9 cellular contexts compared by ENCODE assay signal in the genomic region with DNA sequence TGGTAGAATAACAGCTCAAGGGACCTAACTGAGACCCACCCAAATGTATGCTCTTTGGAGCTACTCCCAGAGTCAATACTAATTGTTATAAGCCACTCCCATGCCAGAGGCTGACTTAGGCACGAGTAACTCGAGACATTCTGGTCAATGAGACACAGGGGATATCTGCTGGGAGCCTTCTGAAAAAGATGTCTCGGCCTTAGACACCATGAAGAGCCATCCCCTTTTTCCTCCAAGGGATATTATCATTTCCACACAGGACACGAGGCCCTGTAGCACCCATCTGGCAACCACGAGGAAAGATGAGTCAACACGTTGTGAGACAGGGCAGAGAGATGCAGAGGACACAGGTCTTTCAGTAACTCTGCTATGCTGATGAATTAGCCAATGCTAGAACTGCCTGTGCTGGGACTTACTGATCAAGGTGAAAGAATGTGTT. TPM values are rescaled to one million over a fixed set of nuclear protein-coding genes. Genes with fewer than 3 reads are reported as not detected.
DNase-seq lines count a peak whose midpoint lies in the region; ATAC-seq, FAIRE-seq and TF ChIP-seq lines count a peak whose summit lies in the region.
"Had no signal": no experiment of that assay in that cellular context is flagged by ENCODE, and none has a peak within 500 bp of the region (broad histone marks: within the 10 kb centered on the region; RNA-seq: fewer than 3 reads in every experiment).

No MANE protein-coding gene starts in this region.

- H3K27me3 Mint-ChIP-seq in progenitor cell of endocrine pancreas = no peaks in the 10 kb centered on the region

- no peaks in the 10 kb centered on the region for H4K20me1 ChIP-seq in endothelial cell of umbilical vein (replicated peaks; ENCODE audit: control insufficient read depth, extremely low read depth, insufficient read depth, low read length)

- no peaks in the 10 kb centered on the region for H3K9me3 Mint-ChIP-seq in progenitor cell of endocrine pancreas (ENCODE audit: low read depth)

- CTCF ChIA-PET in endothelial cell of umbilical vein (lab: Charles Lee) = interaction anchor here (0.6 to 1.5 kb wide), 4 partner anchors 52 to 120 kb away, joined by 3 to 4 read pairs (median 4); no protein-coding TSS in a partner anchor

- H3K9me3 ChIP-seq in endothelial cell of umbilical vein (replicated peaks; ENCODE audit: control insufficient read depth, insufficient read depth, low read length) = no peaks in the 10 kb centered on the region
- H3K9me3 ChIP-seq in gastrocnemius medialis = no peaks in the 10 kb centered on the region
- H3K9me3 ChIP-seq: A549 had no signal

- H3K36me3 Mint-ChIP-seq in progenitor cell of endocrine pancreas (ENCODE audit: insufficient read depth) = no peaks in the 10 kb centered on the region

- H3K4me3 Mint-ChIP-seq in progenitor cell of endocrine pancreas (ENCODE audit: low read depth) = no peak overlapping the region

- FAIRE-seq in RCC 7860 (lab: Jason Lieb, UNC) = no peak
- no peak for FAIRE-seq in endothelial cell of umbilical vein (lab: Jason Lieb, UNC)

- H2AFZ ChIP-seq in endothelial cell of umbilical vein (ENCODE audit: low read depth, low read length) = no peak overlapping the region

- H3K4me3 ChIP-seq in endothelial cell of umbilical vein (replicated peaks in 1 of 3; ENCODE audit: insufficient read depth in 1 of 3, low read depth in 1 of 3, low read length in 3 of 3) = no peak overlapping the region
- no peak overlapping the region for H3K4me3 ChIP-seq in gastrocnemius medialis
- H3K4me3 ChIP-seq: A549 had no signal

- ATAC-seq in gastrocnemius medialis = peak; percentile 63 to 90
- ATAC-seq in HG03280 (IDR thresholded peaks at IDR 0.05; ENCODE audit: unreplicated experiment) = no peak

- H3K36me3 ChIP-seq in endothelial cell of umbilical vein (ENCODE audit: control insufficient read depth in 2 of 2, extremely low read depth in 1 of 2, insufficient read depth in 2 of 2, low read length in 2 of 2) (no peaks in the 10 kb centered on the region), gastrocnemius medialis (no peaks in the 10 kb centered on the region)

- in situ Hi-C loops in gastrocnemius medialis (cut with MboI; ENCODE audit: low sequenced_read_pairs in 4 of 4) = no loop called here

- TF ChIP-seq POLR2A in endothelial cell of umbilical vein (IDR thresholded peaks at IDR 0.05; ENCODE audit: low read depth, low read length) (no peak), gastrocnemius medialis (IDR thresholded peaks at IDR 0.05) (no peak)

- no peak overlapping the region for H3K4me2 ChIP-seq in endothelial cell of umbilical vein (ENCODE audit: insufficient read depth, low read length)
- H3K4me2 ChIP-seq: A549 had no signal

- no peak overlapping the region for H3K27ac Mint-ChIP-seq in progenitor cell of endocrine pancreas

- no TSS peak for BruUV-seq in endothelial cell of umbilical vein (replicated peaks; lab: Mats Ljungman, UMichigan)

- no peak for TF ChIP-seq CTCF in endothelial cell of umbilical vein (IDR thresholded peaks at IDR 0.05; ENCODE audit: extremely low read depth in 1 of 2, insufficient read depth in 1 of 2, low read depth in 1 of 2, low read length in 2 of 2)
- TF ChIP-seq CTCF in gastrocnemius medialis (IDR thresholded peaks at IDR 0.05 in 4 of 5, conservative IDR thresholded peaks at IDR 0.05 in 1 of 5) = no peak
- TF ChIP-seq CTCF in progenitor cell of endocrine pancreas (IDR thresholded peaks at IDR 0.05; ENCODE audit: unreplicated experiment) = no peak

- no peak overlapping the region for H3K27ac ChIP-seq in endothelial cell of umbilical vein (ENCODE audit: insufficient read depth, low read depth, low read length)
- H3K27ac ChIP-seq in gastrocnemius medialis = peak overlapping the region; percentile 66 to 82 (median 76)
- H3K27ac ChIP-seq: A549 had no signal

- H3K27me3 ChIP-seq in endothelial cell of umbilical vein (ENCODE audit: control insufficient read depth in 2 of 2, insufficient read depth in 2 of 2, low read length in 2 of 2) = no peaks in the 10 kb centered on the region
- no peaks in the 10 kb centered on the region for H3K27me3 ChIP-seq in gastrocnemius medialis

- no peaks in the 10 kb centered on the region for H3K79me2 ChIP-seq in endothelial cell of umbilical vein (ENCODE audit: control insufficient read depth, insufficient read depth, low read length)

- intact Hi-C loops in endothelial cell of umbilical vein (cut with micrococcal nuclease) = no loop called here
- intact Hi-C loops in gastrocnemius medialis (cut with DNase I; ENCODE audit: low total_unique reads) = loop anchor here (1.0 kb wide), 1 partner anchor 46 kb away; no protein-coding TSS in a partner anchor

- H3K9ac ChIP-seq in endothelial cell of umbilical vein (replicated peaks; ENCODE audit: extremely low read depth, insufficient read depth, low read length) = no peak overlapping the region

- dilution Hi-C loops in endothelial cell of umbilical vein (cut with MboI; ENCODE audit: extremely low pct_ligation_motif_present, low sequenced_read_pairs) = no loop called here

- H3K4me1 ChIP-seq in endothelial cell of umbilical vein (ENCODE audit: control insufficient read depth, extremely low read depth, insufficient read depth, low read length) (peaks cover 23% of the 10 kb centered on the region), gastrocnemius medialis (peaks cover 31 to 45% of the 10 kb centered on the region in 2 donors)

- no peaks in the 10 kb centered on the region for H3K9me1 ChIP-seq in endothelial cell of umbilical vein (replicated peaks; ENCODE audit: control insufficient read depth, extremely low read depth, insufficient read depth, low read length)

- peak; percentile 17 for DNase-seq in NCI-H1092 treated with DMSO at 0.1 percent for 48 hours (lab: John Stamatoyannopoulos, UW)
- no peak for DNase-seq in NCI-H1092 (lab: John Stamatoyannopoulos, UW)
- DNase-seq in RCC 7860 (ENCODE audit: low spot score) = peak; percentile 32
- no peak for DNase-seq in endothelial cell of umbilical vein (ENCODE audit: low read depth, low spot score)
- DNase-seq in gastrocnemius medialis = peak; percentile 53 to 58
- no peak for DNase-seq in NCI-H2196 (lab: John Stamatoyannopoulos, UW; ENCODE audit: unreplicated experiment)
- DNase-seq in progenitor cell of endocrine pancreas (ENCODE audit: low spot score, unreplicated experiment) = no peak

- peaks cover 3% of the 10 kb centered on the region for H3K4me1 Mint-ChIP-seq in progenitor cell of endocrine pancreas (ENCODE audit: low read depth)

- POLR2A ChIA-PET in endothelial cell of umbilical vein (lab: Charles Lee) = no interaction called here

TF ChIP-seq in endothelial cell of umbilical vein, 7 proteins besides CTCF, POLR2A, EP300 and RAD21:
- TF ChIP-seq FOS (IDR thresholded peaks at IDR 0.05; ENCODE audit: borderline replicate concordance, insufficient read depth, low read length) (peak; percentile 29), MYC (IDR thresholded peaks at IDR 0.05; ENCODE audit: low read depth, low read length) (no peak)

RNA-seq across cellular contexts. Expression of a gene that starts 30.7 kb away (rescaled TPM):
- 34.8 and 37.2 TPM in 2 replicates for total RNA-seq in endothelial cell of umbilical vein
- 7.2 and 7.7 TPM in 2 replicates for polyA plus RNA-seq in endothelial cell of umbilical vein
- polyA plus RNA-seq in endothelial cell of umbilical vein (2011; cell fraction: cytosol; rRNA removed) = 5.2 and 6.4 TPM in 2 replicates
- 16.7 and 18.5 TPM in 2 replicates for polyA plus RNA-seq in endothelial cell of umbilical vein (2011; cell fraction: nucleus; rRNA removed)
- 8.2 and 9.9 TPM in 2 replicates for polyA plus RNA-seq in endothelial cell of umbilical vein (2012)
- polyA minus RNA-seq in endothelial cell of umbilical vein = 18.9 and 21.7 TPM in 2 replicates
- 0.20 TPM for polyA minus RNA-seq in endothelial cell of umbilical vein (2011; cell fraction: cytosol; rRNA and poly(A)+ RNA removed)
- 23.3 and 33.6 TPM in 2 replicates for polyA minus RNA-seq in endothelial cell of umbilical vein (2011; cell fraction: nucleus; rRNA and poly(A)+ RNA removed)
- total RNA-seq in gastrocnemius medialis = 10 to 100 TPM in 1 of 4 donors, 1 to 10 TPM in 3; 7.1 to 13.9 (median 7.8) TPM
- 9.3 and 9.8 TPM in 2 replicates for total RNA-seq in progenitor cell of endocrine pancreas

Comparison
In these comparisons a context has a peak if more than half of its experiments do, and no peak if none do; other contexts are left out.
1. DNase-seq: peak in NCI-H1092 treated with DMSO at 0.1 percent for 48 hours (single experiment), RCC 7860 (single experiment) and gastrocnemius medialis (2 of 2); none in NCI-H1092 (single experiment), endothelial cell of umbilical vein (single experiment), NCI-H2196 (single experiment) and progenitor cell of endocrine pancreas (single experiment).